ENCODE assay signal across 25 cellular contexts in genomic region chr3:191259486-191259885, GRCh38.
DNase-seq lines count a peak whose midpoint lies in the region; ATAC-seq and TF ChIP-seq lines count a peak whose summit lies in the region.
"Had no signal": no experiment of that assay in that cellular context is flagged by ENCODE, and none has a peak within 500 bp of the region (broad histone marks: within the 10 kb centered on the region; RNA-seq: fewer than 3 reads in every experiment).

No MANE protein-coding gene starts in this region.

- H3F3A ChIP-seq in DOHH2 (ENCODE audit: control insufficient read depth, insufficient read depth) = no peaks in the 10 kb centered on the region

- H3K27me3 Mint-ChIP-seq in IgD-negative memory B cell = no peaks in the 10 kb centered on the region
- no peaks in the 10 kb centered on the region for H3K27me3 Mint-ChIP-seq in naive B cell

- H3K79me2 ChIP-seq in ACC112 (ENCODE audit: control insufficient read depth, insufficient read depth, low read length, unreplicated experiment) (no peaks in the 10 kb centered on the region), DOHH2 (ENCODE audit: control insufficient read depth, low read length) (no peaks in the 10 kb centered on the region)

- peaks cover 40 to 52% (median 51%) of the 10 kb centered on the region in 3 donors for H3K4me1 Mint-ChIP-seq in IgD-negative memory B cell
- H3K4me1 Mint-ChIP-seq in naive B cell = peaks cover 37 to 74% (median 50%) of the 10 kb centered on the region in 3 donors

- DNase-seq in naive B cell = no peak
- DNase-seq in NCI-H1436 treated with DMSO at 0.1 percent for 48 hours (lab: John Stamatoyannopoulos, UW) = no peak
- DNase-seq in NCI-H510A (lab: John Stamatoyannopoulos, UW) = no peak
- DNase-seq in stomach = no peak
- DNase-seq: 8988T; C1 segment of cervical spinal cord; Caco-2; CD8-positive, alpha-beta T cell; GOT3; HFFc6; NCI-H1092; NCI-H1436; NCI-H1930; NCI-H2107; NCI-H524 treated with DMSO at 0.1 percent for 48 hours; NCI-H774; SK-N-SH; SW 1271 had no signal

- TF ChIP-seq POLR2A in stomach (IDR thresholded peaks at IDR 0.05) = no peak

- no peaks in the 10 kb centered on the region for H4K20me1 ChIP-seq in DOHH2 (ENCODE audit: control insufficient read depth, insufficient read depth, low read depth, low read length)

- H3K4me3 Mint-ChIP-seq in IgD-negative memory B cell (peak overlapping the region in 2 of 4 donors; percentile 73 to 88), naive B cell (peak overlapping the region in 7 of 8 donors; percentile 26 to 89 (median 78))
- H3K4me3 Mint-ChIP-seq: CD8-positive, alpha-beta T cell had no signal

- H3K27ac ChIP-seq in ACC112 (ENCODE audit: low read depth, low read length) (no peak overlapping the region), DOHH2 (ENCODE audit: low read depth, low read length) (no peak overlapping the region), stomach (no peak overlapping the region)
- H3K27ac ChIP-seq: KMS-11 had no signal

- peak overlapping the region; percentile 67 for H3K4me2 ChIP-seq in DOHH2 (ENCODE audit: low read length)
- H3K4me2 ChIP-seq: KMS-11 had no signal

- no peak for TF ChIP-seq EP300 in stomach (IDR thresholded peaks at IDR 0.05)

- peaks cover 4% of the 10 kb centered on the region for H3K36me3 Mint-ChIP-seq in IgD-negative memory B cell
- no peaks in the 10 kb centered on the region for H3K36me3 Mint-ChIP-seq in naive B cell
- H3K36me3 Mint-ChIP-seq: CD8-positive, alpha-beta T cell had no signal

- no peak for TF ChIP-seq CTCF in DOHH2 (IDR thresholded peaks at IDR 0.05; ENCODE audit: low read depth, low read length, poor library complexity, severe bottlenecking)
- no peak for TF ChIP-seq CTCF in stomach (IDR thresholded peaks at IDR 0.05)

- ATAC-seq in naive B cell (ENCODE audit: low read depth in 2 of 2) (no peak), GM18909 (IDR thresholded peaks at IDR 0.05; ENCODE audit: poor library complexity, unreplicated experiment) (no peak)
- ATAC-seq: CD8-positive, alpha-beta T cell; HepG2 had no signal

- peak overlapping the region; percentile 99 for H2AFZ ChIP-seq in ACC112 (ENCODE audit: low read length, unreplicated experiment)

- H3K9me3 Mint-ChIP-seq in IgD-negative memory B cell (peaks cover 0 to 3% (median 0%) of the 10 kb centered on the region in 3 donors), naive B cell (peaks cover 0 to 4% (median 0%) of the 10 kb centered on the region in 7 donors)
- H3K9me3 Mint-ChIP-seq: CD8-positive, alpha-beta T cell; HFFc6 had no signal

- H3K4me1 ChIP-seq in ACC112 (ENCODE audit: control insufficient read depth, insufficient read depth, low read length, unreplicated experiment) (peaks cover 7% of the 10 kb centered on the region), DOHH2 (ENCODE audit: control insufficient read depth, low read length) (peaks cover 43% of the 10 kb centered on the region), stomach (peaks cover 0 to 4% (median 0%) of the 10 kb centered on the region in 4 donors)
- H3K4me1 ChIP-seq: Caco-2 had no signal

- H3K9me3 ChIP-seq in DOHH2 (ENCODE audit: control insufficient read depth, insufficient read depth, low read length) (no peaks in the 10 kb centered on the region), stomach (no peaks in the 10 kb centered on the region)
- H3K9me3 ChIP-seq: Caco-2, HAP-1, SK-N-SH had no signal

- H3K27ac Mint-ChIP-seq in IgD-negative memory B cell (peak overlapping the region; percentile 66 to 96 (median 92)), naive B cell (peak overlapping the region in 5 of 6 donors; percentile 82 to 93 (median 90))
- H3K27ac Mint-ChIP-seq: CD8-positive, alpha-beta T cell; HFFc6 had no signal

- intact Hi-C loops in stomach (cut with DNase I; ENCODE audit: low total_unique reads) = no loop called here

- H3K4me3 ChIP-seq in ACC112 (ENCODE audit: low read depth, low read length) (no peak overlapping the region; the same call in 1 of the 2 replicates), DOHH2 (ENCODE audit: low read length) (no peak overlapping the region), stomach (peak overlapping the region in 1 of 4 donors; percentile 23)
- H3K4me3 ChIP-seq: HAP-1 had no signal

- WGBS in stomach, 5 donors = 0 to 83% (median 0%) methylated on average over 1 of the region's 1 CpG

- H3K9me2 ChIP-seq in DOHH2 (replicated peaks; ENCODE audit: control insufficient read depth, low read length) = no peaks in the 10 kb centered on the region
- H3K9me2 ChIP-seq: SK-N-SH had no signal

- H3K27me3 ChIP-seq in ACC112 (ENCODE audit: insufficient read depth, low read length) (no peaks in the 10 kb centered on the region), DOHH2 (ENCODE audit: control insufficient read depth, low read length) (no peaks in the 10 kb centered on the region), stomach (no peaks in the 10 kb centered on the region)

- H3K36me3 ChIP-seq in ACC112 (ENCODE audit: insufficient read depth, low read length) (no peaks in the 10 kb centered on the region), DOHH2 (ENCODE audit: control insufficient read depth, low read length) (no peaks in the 10 kb centered on the region), stomach (no peaks in the 10 kb centered on the region)
- H3K36me3 ChIP-seq: HAP-1 had no signal
